ENCODE assay signal across 8 cellular contexts in genomic region chr11:2419638-2420501, GRCh38. TPM values are rescaled to one million over a fixed set of nuclear protein-coding genes. Genes with fewer than 3 reads are reported as not detected.
DNase-seq lines count a peak whose midpoint lies in the region; ATAC-seq and TF ChIP-seq lines count a peak whose summit lies in the region.

No MANE protein-coding gene starts in this region.

- no peaks in the 10 kb centered on the region for H3K27me3 ChIP-seq in endodermal cell (ENCODE audit: control insufficient read depth, insufficient read depth, low read length, poor library complexity, severe bottlenecking)

- no peak overlapping the region for H3K4me3 Mint-ChIP-seq in endodermal cell
- no peak overlapping the region for H3K4me3 Mint-ChIP-seq in mesothelial cell of epicardium

- peak; percentile 94 for TF ChIP-seq CTCF in endodermal cell (conservative IDR thresholded peaks at IDR 0.05)
- TF ChIP-seq CTCF in mesothelial cell of epicardium (IDR thresholded peaks at IDR 0.05; ENCODE audit: unreplicated experiment) = peak; percentile 86

- no peaks in the 10 kb centered on the region for H3K36me3 Mint-ChIP-seq in endodermal cell (ENCODE audit: low read depth)
- H3K36me3 Mint-ChIP-seq in mesothelial cell of epicardium = no peaks in the 10 kb centered on the region

- no peak overlapping the region for H3K4me3 ChIP-seq in endodermal cell (ENCODE audit: low read length)

- no peak overlapping the region for H3K27ac Mint-ChIP-seq in endodermal cell
- peak overlapping the region; percentile 86 for H3K27ac Mint-ChIP-seq in mesothelial cell of epicardium

- H3K4me1 Mint-ChIP-seq in endodermal cell (no peaks in the 10 kb centered on the region), mesothelial cell of epicardium (peaks cover 10% of the 10 kb centered on the region)

- peaks cover 9% of the 10 kb centered on the region for H3K27me3 Mint-ChIP-seq in endodermal cell (ENCODE audit: insufficient read depth)
- H3K27me3 Mint-ChIP-seq in mesothelial cell of epicardium (ENCODE audit: low read depth) = no peaks in the 10 kb centered on the region

- H3K27ac ChIP-seq in endodermal cell (ENCODE audit: low read depth, low read length) = no peak overlapping the region

- DNase-seq in AG08395 (ENCODE audit: low spot score) = peak; percentile 88
- DNase-seq in GM19238 (ENCODE audit: insufficient read length, low spot score) = peak; percentile 84
- peak; percentile 64 for DNase-seq in NCI-H526 treated with DMSO at 0.1 percent for 48 hours (lab: John Stamatoyannopoulos, UW)
- peak; percentile 83 for DNase-seq in activated CD8-positive, alpha-beta memory T cell treated with anti-CD3 and anti-CD28 coated beads for 24 hours
- peak; percentile 92 for DNase-seq in endodermal cell
- DNase-seq in mesothelial cell of epicardium (ENCODE audit: low spot score in 2 of 2, unreplicated experiment in 2 of 2) = peak; percentile 54 to 85
- peak; percentile 19 to 45 for DNase-seq in stimulated activated CD8-positive, alpha-beta memory T cell treated with anti-CD3 and anti-CD28 coated beads, Interleukin-7, amount 100 ng/mL, for 4 hours (ENCODE audit: low read depth in 2 of 2)

- ATAC-seq in GM18502 (IDR thresholded peaks at IDR 0.05; ENCODE audit: poor library complexity, unreplicated experiment) = no peak

- H3K9me3 Mint-ChIP-seq in endodermal cell (no peaks in the 10 kb centered on the region), mesothelial cell of epicardium (no peaks in the 10 kb centered on the region)

- no peaks in the 10 kb centered on the region for H3K9me3 ChIP-seq in endodermal cell (ENCODE audit: control insufficient read depth, low read length)

- H3K4me1 ChIP-seq in endodermal cell (ENCODE audit: control insufficient read depth, insufficient read depth, low read length) = no peaks in the 10 kb centered on the region

- H3K9ac ChIP-seq in endodermal cell (ENCODE audit: extremely low read depth, low read length, poor library complexity, severe bottlenecking) = no peak overlapping the region

- WGBS in endodermal cell (ENCODE audit: insufficient coverage in 1 of 2, insufficient read length in 1 of 2), 2 experiments = 40 to 65% methylated on average over 13 to 35 of the region's 36 CpGs

- H3K36me3 ChIP-seq in endodermal cell (ENCODE audit: control insufficient read depth, insufficient read depth, low read length) = no peaks in the 10 kb centered on the region

RNA-seq across cellular contexts. Expression of gene TSSC4, which starts 19.3 kb away (rescaled TPM):
- total RNA-seq in endodermal cell (10 to 100 TPM; 47.2 to 51.1 TPM), mesothelial cell of epicardium (79.3 to 84.7 TPM (median 82.2 TPM) in 3 replicates)
- 27.2 TPM for polyA plus RNA-seq in endodermal cell (2013, experiment 1 of 2)
- 25.0 TPM for polyA plus RNA-seq in endodermal cell (2013, experiment 2 of 2)

RNA-seq across cellular contexts. Expression of gene TRPM5, which starts 24.4 kb away (rescaled TPM):
- total RNA-seq in endodermal cell (under 1 TPM; 0.11 TPM), mesothelial cell of epicardium (6.9 to 7.7 TPM (median 7.2 TPM) in 3 replicates)
- polyA plus RNA-seq in endodermal cell (2013, experiment 1 of 2) = 0.18 TPM
- 0.08 TPM for polyA plus RNA-seq in endodermal cell (2013, experiment 2 of 2)

RNA-seq across cellular contexts. Expression of gene KCNQ1, which starts 24.9 kb away (rescaled TPM):
- total RNA-seq in endodermal cell = 1 to 10 TPM; 1.8 to 3.5 TPM
- 1.0 TPM for polyA plus RNA-seq in endodermal cell (2013, experiment 1 of 2)
- polyA plus RNA-seq in endodermal cell (2013, experiment 2 of 2) = 0.46 TPM
- 6.9 to 8.5 TPM (median 8.4 TPM) in 3 replicates for total RNA-seq in mesothelial cell of epicardium

RNA-seq across cellular contexts. Expression of gene CD81, which starts 42.8 kb away (rescaled TPM):
- 100 to 1,000 TPM; 275 to 331 TPM for total RNA-seq in endodermal cell
- 204 TPM for polyA plus RNA-seq in endodermal cell (2013, experiment 1 of 2)
- polyA plus RNA-seq in endodermal cell (2013, experiment 2 of 2) = 188 TPM
- 409 to 415 TPM (median 410 TPM) in 3 replicates for total RNA-seq in mesothelial cell of epicardium

Comparison
In these comparisons a context has a peak if more than half of its experiments do, and no peak if none do; other contexts are left out.
1. DNase-seq: peak in every context shown above with its lines; median percentile 92 in endodermal cell; 88 in AG08395; 84 in GM19238; 83 in activated CD8-positive, alpha-beta memory T cell treated with anti-CD3 and anti-CD28 coated beads for 24 hours; 70 in mesothelial cell of epicardium; 64 in NCI-H526 treated with DMSO at 0.1 percent for 48 hours; 32 in stimulated activated CD8-positive, alpha-beta memory T cell treated with anti-CD3 and anti-CD28 coated beads, Interleukin-7, amount 100 ng/mL, for 4 hours.